38 cellular contexts compared by ENCODE assay signal in the genomic region with DNA sequence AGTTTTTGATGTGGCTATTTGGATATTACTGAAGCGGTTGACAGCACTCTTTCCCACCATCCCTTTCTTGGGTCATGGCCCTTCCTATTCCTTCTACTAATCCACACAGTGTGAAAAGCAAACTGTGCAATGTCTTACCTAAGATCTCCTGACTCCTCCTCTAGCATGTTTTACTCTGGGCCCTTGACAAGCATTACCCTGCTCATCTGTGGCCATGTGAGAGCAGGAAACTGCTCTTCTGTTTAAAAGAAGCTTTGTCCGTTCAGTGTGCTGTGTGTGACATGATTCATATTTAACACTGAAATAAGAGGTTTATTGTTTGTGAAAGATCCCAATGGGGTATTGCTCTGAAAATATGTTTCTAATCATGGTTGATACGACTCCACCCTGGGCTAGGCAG.
"Had no signal": no experiment of that assay in that cellular context is flagged by ENCODE, and none has a peak within 500 bp of the region (broad histone marks: within the 10 kb centered on the region; RNA-seq: fewer than 3 reads in every experiment).

No MANE protein-coding gene starts in this region.

- H3K4me1 ChIP-seq: adrenal gland, ascending aorta, breast epithelium had no signal

- H3K4me3 ChIP-seq: adrenal gland, ascending aorta, body of pancreas, breast epithelium, cardiac muscle cell had no signal

- H3K27ac Mint-ChIP-seq: activated naive CD4-positive, alpha-beta T cell treated with anti-CD3 and anti-CD28 coated beads for 36 hours; activated naive CD4-positive, alpha-beta T cell treated with anti-CD3 and anti-CD28 coated beads, Interleukin-2, amount 10 ng/mL, durations not matched to agents 7 days and 5 days; activated naive CD4-positive, alpha-beta T cell treated with anti-CD3 and anti-CD28 coated beads, Interleukin-2, amount 50 U/mL, for 24 hours; activated naive CD4-positive, alpha-beta T cell treated with anti-CD3 and anti-CD28 coated beads, Interleukin-2, amount 50 U/mL, for 72 hours; activated naive CD8-positive, alpha-beta T cell; activated naive CD8-positive, alpha-beta T cell treated with anti-CD3 and anti-CD28 coated beads for 36 hours; activated naive CD8-positive, alpha-beta T cell treated with anti-CD3 and anti-CD28 coated beads, Interleukin-2, amount 10 ng/mL, durations not matched to agents 7 days and 5 days; activated naive CD8-positive, alpha-beta T cell treated with anti-CD3 and anti-CD28 coated beads, Interleukin-2, amount 50 U/mL, for 24 hours; activated T-cell treated with anti-CD3 and anti-CD28 coated beads, Interleukin-2, amount 50 U/mL, for 24 hours; activated T-cell treated with anti-CD3 and anti-CD28 coated beads, Interleukin-2, amount 50 U/mL, for 72 hours; activated T-helper 1 cell treated with anti-CD3 and anti-CD28 coated beads, Interleukin-12 subunit alpha, Interleukin-12 subunit beta, Interleukin-2, Interleukin-4 antibody, amounts not matched to agents 30 ng/mL and 10 ng/mL and 1 ng/mL, durations not matched to agents 14 hours and 24 hours and 36 hours; activated T-helper 17 cell treated with anti-CD3 and anti-CD28 coated beads, Interleukin-2, amount 50 U/mL, for 72 hours; activated T-helper 2 cell treated with anti-CD3 and anti-CD28 coated beads, Interferon-gamma antibody, Interleukin-2, Interleukin-4, amounts not matched to agents 10 μg/mL and 5 μg/mL and 100 μg/mL, durations not matched to agents 14 hours and 24 hours and 36 hours; brain had no signal

- H3K9me3 Mint-ChIP-seq: activated T-cell treated with anti-CD3 and anti-CD28 coated beads, Interleukin-2, amount 50 U/mL, for 24 hours had no signal

- DNase-seq: activated effector memory CD4-positive, alpha-beta T cell treated with anti-CD3 and anti-CD28 coated beads, Interleukin-2, amount 50 U/mL, for 16 hours; activated effector memory CD4-positive, alpha-beta T cell treated with Interleukin-2 at 50 U/mL for 16 hours; activated gamma-delta T cell; activated gamma-delta T cell treated with Interleukin-2 at 50 U/mL for 16 hours; activated naive CD4-positive, alpha-beta T cell; activated naive CD4-positive, alpha-beta T cell treated with anti-CD3 and anti-CD28 coated beads for 36 hours; activated naive CD4-positive, alpha-beta T cell treated with anti-CD3 and anti-CD28 coated beads, Interleukin-2, amount 10 ng/mL, durations not matched to agents 7 days and 5 days; activated naive CD4-positive, alpha-beta T cell treated with anti-CD3 and anti-CD28 coated beads, Interleukin-2, amount 50 U/mL, for 16 hours; activated naive CD4-positive, alpha-beta T cell treated with Interleukin-2 at 50 U/mL for 16 hours; activated naive CD8-positive, alpha-beta T cell treated with anti-CD3 and anti-CD28 coated beads for 36 hours; activated naive CD8-positive, alpha-beta T cell treated with anti-CD3 and anti-CD28 coated beads, Interleukin-2, amount 10 ng/mL, durations not matched to agents 7 days and 5 days; activated naive CD8-positive, alpha-beta T cell treated with anti-CD3 and anti-CD28 coated beads, Interleukin-2, amount 50 U/mL, for 24 hours; activated T-cell treated with anti-CD3 and anti-CD28 coated beads, Interleukin-2, amount 50 U/mL, for 1 hour; activated T-cell treated with anti-CD3 and anti-CD28 coated beads, Interleukin-2, amount 50 U/mL, for 24 hours; activated T-cell treated with anti-CD3 and anti-CD28 coated beads, Interleukin-2, amount 50 U/mL, for 4 hours; activated T-cell treated with anti-CD3 and anti-CD28 coated beads, Interleukin-2, amount 50 U/mL, for 48 hours; activated T-cell treated with anti-CD3 and anti-CD28 coated beads, Interleukin-2, amount 50 U/mL, for 72 hours; adrenal gland; amniotic stem cell; amygdala; anterior cingulate cortex; aorta; body of pancreas; brain microvascular endothelial cell; caudate nucleus; central memory CD4-positive, alpha-beta T cell; cerebellar nuclear complex had no signal

- ATAC-seq: activated naive CD4-positive, alpha-beta T cell treated with anti-CD3 and anti-CD28 coated beads, Interleukin-2, amount 50 U/mL, for 72 hours; activated naive CD8-positive, alpha-beta T cell treated with anti-CD3 and anti-CD28 coated beads, Interleukin-2, amount 50 U/mL, for 24 hours; activated T-cell treated with anti-CD3 and anti-CD28 coated beads, Interleukin-2, amount 50 U/mL, for 4 hours; activated T-cell treated with anti-CD3 and anti-CD28 coated beads, Interleukin-2, amount 50 U/mL, for 72 hours; activated T-helper 17 cell treated with anti-CD3 and anti-CD28 coated beads, Interleukin-2, amount 50 U/mL, for 72 hours; body of pancreas had no signal

- H3K27me3 ChIP-seq: adrenal gland, ascending aorta, body of pancreas, brain microvascular endothelial cell, breast epithelium, cardiac muscle cell had no signal

- H3K36me3 Mint-ChIP-seq: activated naive CD4-positive, alpha-beta T cell treated with anti-CD3 and anti-CD28 coated beads, Interleukin-2, amount 10 ng/mL, durations not matched to agents 7 days and 5 days; activated naive CD4-positive, alpha-beta T cell treated with anti-CD3 and anti-CD28 coated beads, Interleukin-2, amount 50 U/mL, for 24 hours; activated naive CD4-positive, alpha-beta T cell treated with anti-CD3 and anti-CD28 coated beads, Interleukin-2, amount 50 U/mL, for 72 hours; activated naive CD8-positive, alpha-beta T cell; activated naive CD8-positive, alpha-beta T cell treated with anti-CD3 and anti-CD28 coated beads for 36 hours; activated naive CD8-positive, alpha-beta T cell treated with anti-CD3 and anti-CD28 coated beads, Interleukin-2, amount 10 ng/mL, durations not matched to agents 7 days and 5 days; brain had no signal

- H3K9me3 ChIP-seq: adrenal gland, ascending aorta, body of pancreas had no signal

- H3K36me3 ChIP-seq: adrenal gland, ascending aorta, brain microvascular endothelial cell, breast epithelium, cardiac muscle cell had no signal

- H3K27me3 Mint-ChIP-seq: activated naive CD4-positive, alpha-beta T cell treated with anti-CD3 and anti-CD28 coated beads, Interleukin-2, amount 10 ng/mL, durations not matched to agents 7 days and 5 days; activated naive CD4-positive, alpha-beta T cell treated with anti-CD3 and anti-CD28 coated beads, Interleukin-2, amount 50 U/mL, for 24 hours; activated naive CD8-positive, alpha-beta T cell; activated naive CD8-positive, alpha-beta T cell treated with anti-CD3 and anti-CD28 coated beads for 36 hours; activated naive CD8-positive, alpha-beta T cell treated with anti-CD3 and anti-CD28 coated beads, Interleukin-2, amount 10 ng/mL, durations not matched to agents 7 days and 5 days; activated naive CD8-positive, alpha-beta T cell treated with anti-CD3 and anti-CD28 coated beads, Interleukin-2, amount 50 U/mL, for 24 hours; activated T-cell treated with anti-CD3 and anti-CD28 coated beads, Interleukin-2, amount 50 U/mL, for 24 hours; activated T-helper 17 cell treated with anti-CD3 and anti-CD28 coated beads, Interleukin-2, amount 50 U/mL, for 72 hours; central memory CD8-positive, alpha-beta T cell had no signal

- H3K27ac ChIP-seq: adrenal gland, ascending aorta, body of pancreas, brain microvascular endothelial cell, breast epithelium, cardiac muscle cell had no signal

- H3K4me1 Mint-ChIP-seq: activated naive CD4-positive, alpha-beta T cell treated with anti-CD3 and anti-CD28 coated beads, Interleukin-2, amount 10 ng/mL, durations not matched to agents 7 days and 5 days; activated naive CD4-positive, alpha-beta T cell treated with anti-CD3 and anti-CD28 coated beads, Interleukin-2, amount 50 U/mL, for 24 hours; activated naive CD8-positive, alpha-beta T cell treated with anti-CD3 and anti-CD28 coated beads for 36 hours; activated naive CD8-positive, alpha-beta T cell treated with anti-CD3 and anti-CD28 coated beads, Interleukin-2, amount 10 ng/mL, durations not matched to agents 7 days and 5 days; activated naive CD8-positive, alpha-beta T cell treated with anti-CD3 and anti-CD28 coated beads, Interleukin-2, amount 50 U/mL, for 24 hours; activated T-helper 17 cell treated with anti-CD3 and anti-CD28 coated beads, Interleukin-2, amount 50 U/mL, for 72 hours; brain; central memory CD8-positive, alpha-beta T cell had no signal

- H3K4me3 Mint-ChIP-seq: activated naive CD4-positive, alpha-beta T cell treated with anti-CD3 and anti-CD28 coated beads for 36 hours; activated naive CD4-positive, alpha-beta T cell treated with anti-CD3 and anti-CD28 coated beads, Interleukin-2, amount 10 ng/mL, durations not matched to agents 7 days and 5 days; activated naive CD4-positive, alpha-beta T cell treated with anti-CD3 and anti-CD28 coated beads, Interleukin-2, amount 50 U/mL, for 24 hours; activated naive CD8-positive, alpha-beta T cell; activated naive CD8-positive, alpha-beta T cell treated with anti-CD3 and anti-CD28 coated beads for 36 hours; activated naive CD8-positive, alpha-beta T cell treated with anti-CD3 and anti-CD28 coated beads, Interleukin-2, amount 10 ng/mL, durations not matched to agents 7 days and 5 days; activated naive CD8-positive, alpha-beta T cell treated with anti-CD3 and anti-CD28 coated beads, Interleukin-2, amount 50 U/mL, for 24 hours; activated T-cell treated with anti-CD3 and anti-CD28 coated beads, Interleukin-2, amount 50 U/mL, for 24 hours; activated T-cell treated with anti-CD3 and anti-CD28 coated beads, Interleukin-2, amount 50 U/mL, for 4 hours; activated T-cell treated with anti-CD3 and anti-CD28 coated beads, Interleukin-2, amount 50 U/mL, for 72 hours; activated T-helper 1 cell treated with anti-CD3 and anti-CD28 coated beads, Interleukin-12 subunit alpha, Interleukin-12 subunit beta, Interleukin-2, Interleukin-4 antibody, amounts not matched to agents 30 ng/mL and 10 ng/mL and 1 ng/mL, durations not matched to agents 14 hours and 24 hours and 36 hours; activated T-helper 17 cell treated with anti-CD3 and anti-CD28 coated beads, Interleukin-2, amount 50 U/mL, for 72 hours; brain; central memory CD8-positive, alpha-beta T cell had no signal
